ENCODE assay signal across 13 cellular contexts in genomic region chr20:19260412-19261090, GRCh38. TPM values are rescaled to one million over a fixed set of nuclear protein-coding genes. Genes with fewer than 3 reads are reported as not detected.
A peak's percentile ranks its signal among the peaks of the same experiment; 100 is the strongest.
DNase-seq lines count a peak whose midpoint lies in the region; ATAC-seq and TF ChIP-seq lines count a peak whose summit lies in the region.
"Had no signal": no experiment of that assay in that cellular context is flagged by ENCODE, and none has a peak within 500 bp of the region (broad histone marks: within the 10 kb centered on the region; RNA-seq: fewer than 3 reads in every experiment).

No MANE protein-coding gene starts in this region.

- ATAC-seq in GM18511 (IDR thresholded peaks at IDR 0.05; ENCODE audit: unreplicated experiment) = peak; percentile 75
- no peak for ATAC-seq in activated naive CD4-positive, alpha-beta T cell treated with anti-CD3 and anti-CD28 coated beads, Interleukin-2, amount 50 U/mL, for 72 hours

- H3K36me3 ChIP-seq in OCI-LY3 (replicated peaks; ENCODE audit: low read depth, low read length) = no peaks in the 10 kb centered on the region
- H3K36me3 ChIP-seq: SJCRH30, suprapubic skin had no signal

- H3K9ac ChIP-seq in OCI-LY3 (ENCODE audit: low read length) = peak overlapping the region; percentile 10; the same call in 1 of the 2 replicates

- H3K27ac Mint-ChIP-seq in HFFc6 = no peak overlapping the region; the same call in 1 of the 2 replicates
- no peak overlapping the region for H3K27ac Mint-ChIP-seq in activated naive CD4-positive, alpha-beta T cell treated with anti-CD3 and anti-CD28 coated beads, Interleukin-2, amount 50 U/mL, for 72 hours
- H3K27ac Mint-ChIP-seq: activated naive CD4-positive, alpha-beta T cell treated with anti-CD3 and anti-CD28 coated beads, Interleukin-2, amount 10 ng/mL, durations not matched to agents 7 days and 5 days had no signal

- peak overlapping the region; percentile 57 for H3K4me3 ChIP-seq in OCI-LY3 (ENCODE audit: low read length)
- H3K4me3 ChIP-seq: SJCRH30, suprapubic skin had no signal

- H3K36me3 Mint-ChIP-seq in HFFc6 (ENCODE audit: low read depth) = no peaks in the 10 kb centered on the region
- no peaks in the 10 kb centered on the region for H3K36me3 Mint-ChIP-seq in activated naive CD4-positive, alpha-beta T cell treated with anti-CD3 and anti-CD28 coated beads, Interleukin-2, amount 50 U/mL, for 72 hours
- H3K36me3 Mint-ChIP-seq: activated naive CD4-positive, alpha-beta T cell treated with anti-CD3 and anti-CD28 coated beads, Interleukin-2, amount 10 ng/mL, durations not matched to agents 7 days and 5 days had no signal

- peak overlapping the region; percentile 75 for H2AFZ ChIP-seq in OCI-LY3 (ENCODE audit: low read depth, low read length)

- TF ChIP-seq CTCF in HFFc6 (IDR thresholded peaks at IDR 0.05) (no peak), OCI-LY3 (IDR thresholded peaks at IDR 0.05; ENCODE audit: low read depth, low read length) (no peak)

- peak overlapping the region; percentile 61 for H3K4me2 ChIP-seq in OCI-LY3 (ENCODE audit: low read length)

- DNase-seq in HFFc6 (peak; percentile 32), mesenteric fat pad (ENCODE audit: low spot score) (peak; percentile 28), NCI-H1092 (lab: John Stamatoyannopoulos, UW) (no peak), OCI-M2 (lab: John Stamatoyannopoulos, UW; ENCODE audit: unreplicated experiment) (no peak)
- no peak for DNase-seq in activated naive CD4-positive, alpha-beta T cell treated with anti-CD3 and anti-CD28 coated beads, Interleukin-2, amount 50 U/mL, for 72 hours (ENCODE audit: low spot score in 2 of 2)
- DNase-seq: activated CD4-positive, alpha-beta T cell treated with anti-CD3 and anti-CD28 coated beads for 4 hours; activated naive CD4-positive, alpha-beta T cell treated with anti-CD3 and anti-CD28 coated beads, Interleukin-2, amount 10 ng/mL, durations not matched to agents 7 days and 5 days; DMS53; NCI-H2107 had no signal

- H4K20me1 ChIP-seq in OCI-LY3 (ENCODE audit: insufficient read depth, low read length) = no peaks in the 10 kb centered on the region

- H3K79me2 ChIP-seq in OCI-LY3 (ENCODE audit: low read length) = no peaks in the 10 kb centered on the region

- H3K4me1 ChIP-seq in OCI-LY3 (ENCODE audit: low read length) = peaks cover 42% of the 10 kb centered on the region
- H3K4me1 ChIP-seq: SJCRH30 had no signal

- H3K9me3 ChIP-seq in OCI-LY3 (ENCODE audit: insufficient read depth, low read length) = no peaks in the 10 kb centered on the region
- H3K9me3 ChIP-seq: SJCRH30, suprapubic skin had no signal

- no peaks in the 10 kb centered on the region; the same call in 1 of the 2 replicates for H3K4me1 Mint-ChIP-seq in HFFc6 (ENCODE audit: low read depth)
- H3K4me1 Mint-ChIP-seq: activated naive CD4-positive, alpha-beta T cell treated with anti-CD3 and anti-CD28 coated beads, Interleukin-2, amount 10 ng/mL, durations not matched to agents 7 days and 5 days had no signal

- H3K27me3 ChIP-seq in OCI-LY3 (ENCODE audit: low read depth, low read length) = peaks cover 7% of the 10 kb centered on the region; the same call in 1 of the 2 replicates
- H3K27me3 ChIP-seq: SJCRH30, suprapubic skin had no signal

- H3K4me3 Mint-ChIP-seq in HFFc6 = no peak overlapping the region
- H3K4me3 Mint-ChIP-seq: activated naive CD4-positive, alpha-beta T cell treated with anti-CD3 and anti-CD28 coated beads, Interleukin-2, amount 10 ng/mL, durations not matched to agents 7 days and 5 days had no signal

- peak overlapping the region; percentile 39 for H3K27ac ChIP-seq in OCI-LY3 (ENCODE audit: low read length)
- H3K27ac ChIP-seq: SJCRH30, suprapubic skin had no signal

- H3K9me3 Mint-ChIP-seq in HFFc6 = peaks cover 41% of the 10 kb centered on the region
- H3K9me3 Mint-ChIP-seq in activated naive CD4-positive, alpha-beta T cell treated with anti-CD3 and anti-CD28 coated beads, Interleukin-2, amount 50 U/mL, for 72 hours = no peaks in the 10 kb centered on the region
- H3K9me3 Mint-ChIP-seq: activated naive CD4-positive, alpha-beta T cell treated with anti-CD3 and anti-CD28 coated beads, Interleukin-2, amount 10 ng/mL, durations not matched to agents 7 days and 5 days had no signal

- no peaks in the 10 kb centered on the region; the same call in 1 of the 2 replicates for H3K27me3 Mint-ChIP-seq in HFFc6 (ENCODE audit: insufficient read depth)
- H3K27me3 Mint-ChIP-seq: activated naive CD4-positive, alpha-beta T cell treated with anti-CD3 and anti-CD28 coated beads, Interleukin-2, amount 10 ng/mL, durations not matched to agents 7 days and 5 days had no signal

RNA-seq across cellular contexts. Expression of gene SLC24A3, which starts 48.1 kb away (rescaled TPM):
- not detected for total RNA-seq in HFFc6 (2021; fragmentation: NEBNext Ultra II Directional; extraction: Animal tissue kit (Norgen Biotek cat#: 25700))
- 16.9 TPM for total RNA-seq in mesenteric fat pad
- total RNA-seq in activated naive CD4-positive, alpha-beta T cell treated with anti-CD3 and anti-CD28 coated beads, Interleukin-2, amount 50 U/mL, for 72 hours = not detected

Comparison
In these comparisons a context has a peak if more than half of its experiments do, and no peak if none do; other contexts are left out.
1. DNase-seq: peak in HFFc6 (single experiment) and mesenteric fat pad (single experiment); none in activated naive CD4-positive, alpha-beta T cell treated with anti-CD3 and anti-CD28 coated beads, Interleukin-2, amount 50 U/mL, for 72 hours (0 of 2), NCI-H1092 (single experiment) and OCI-M2 (single experiment).
2. RNA of gene SLC24A3, which starts 48.1 kb away (total RNA-seq): 16.9 TPM in mesenteric fat pad (single experiment); not detected in activated naive CD4-positive, alpha-beta T cell treated with anti-CD3 and anti-CD28 coated beads, Interleukin-2, amount 50 U/mL, for 72 hours and not detected in HFFc6; every median in the first group is over 10 times any median in the second.